In the genomic region with DNA sequence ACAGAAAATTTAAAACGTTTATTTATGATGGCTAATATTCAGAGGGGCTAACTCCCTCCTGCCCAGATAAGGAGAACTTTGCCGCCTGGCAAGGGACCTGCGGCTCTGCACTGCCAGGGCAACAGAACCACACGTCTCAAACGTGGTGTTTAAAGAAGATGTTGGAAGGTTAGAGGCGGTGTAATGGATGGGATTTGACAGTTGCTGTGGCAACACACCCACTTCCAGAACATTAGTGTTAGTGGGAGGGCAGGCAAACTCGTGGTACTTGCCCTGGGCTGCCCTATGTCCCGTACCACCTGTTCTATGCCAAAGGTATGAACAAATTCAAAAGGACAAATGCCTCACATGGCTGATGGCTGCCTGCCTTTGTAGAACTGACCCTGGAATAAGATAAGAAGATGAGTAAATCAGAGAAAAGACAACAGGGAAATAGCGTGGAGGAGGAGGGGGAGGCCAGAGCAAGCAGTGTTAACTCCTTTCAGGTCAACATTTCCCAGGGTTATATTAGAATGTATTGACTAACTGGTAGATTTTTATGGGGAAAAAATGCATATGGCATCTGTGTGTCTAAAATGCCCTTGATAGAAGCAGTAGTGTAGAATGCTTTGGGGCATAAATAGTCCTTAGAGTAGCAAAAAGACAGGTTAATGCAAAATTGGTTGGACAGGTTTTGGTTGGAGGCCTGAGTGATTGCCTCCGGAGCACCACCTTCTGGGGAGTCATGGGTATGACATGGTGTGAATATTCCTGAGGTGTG, we compare ENCODE assay signal across 8 cellular contexts.
DNase-seq lines count a peak whose midpoint lies in the region; TF ChIP-seq lines count a peak whose summit lies in the region.

No MANE protein-coding gene starts in this region.

- no peaks in the 10 kb centered on the region for H3K4me1 Mint-ChIP-seq in T-helper 2 cell treated with Interferon-gamma antibody and Interleukin-4, amounts not matched to agents 5 μg/mL and 100 μg/mL, for 36 hours (ENCODE audit: low read depth)

- H3K4me3 Mint-ChIP-seq in T-helper 2 cell treated with Interferon-gamma antibody and Interleukin-4, amounts not matched to agents 5 μg/mL and 100 μg/mL, for 36 hours = no peak overlapping the region

- peak; percentile 63 for DNase-seq in GM12865 (ENCODE audit: low read depth)
- DNase-seq in HFF-Myc (ENCODE audit: extremely low read depth, low read depth) = peak; percentile 35
- peak; percentile 7 for DNase-seq in MV-4-11 (lab: John Stamatoyannopoulos, UW)
- DNase-seq in T-helper 2 cell treated with Interferon-gamma antibody and Interleukin-4, amounts not matched to agents 5 μg/mL and 100 μg/mL, for 36 hours (ENCODE audit: low spot score) = peak; percentile 41
- DNase-seq in astrocyte of the hippocampus (ENCODE audit: low read depth, low spot score) = peak; percentile 75
- DNase-seq in iPS DF 4.7 (ENCODE audit: extremely low read depth, low spot score) = peak; percentile 28
- DNase-seq in stimulated activated CD4-positive, alpha-beta T cell treated with anti-CD3 and anti-CD28 coated beads, Interleukin-15, amount 100 ng/mL, for 24 hours = peak; percentile 63
- no peak for DNase-seq in NK-92 (lab: John Stamatoyannopoulos, UW; ENCODE audit: unreplicated experiment)

- H3K9me3 Mint-ChIP-seq in T-helper 2 cell treated with Interferon-gamma antibody and Interleukin-4, amounts not matched to agents 5 μg/mL and 100 μg/mL, for 36 hours = no peaks in the 10 kb centered on the region

- H3K27me3 Mint-ChIP-seq in T-helper 2 cell treated with Interferon-gamma antibody and Interleukin-4, amounts not matched to agents 5 μg/mL and 100 μg/mL, for 36 hours (ENCODE audit: low read depth) = peaks cover 5% of the 10 kb centered on the region

- no peaks in the 10 kb centered on the region for H3K36me3 Mint-ChIP-seq in T-helper 2 cell treated with Interferon-gamma antibody and Interleukin-4, amounts not matched to agents 5 μg/mL and 100 μg/mL, for 36 hours (ENCODE audit: low read depth)

- no peak overlapping the region for H3K27ac Mint-ChIP-seq in T-helper 2 cell treated with Interferon-gamma antibody and Interleukin-4, amounts not matched to agents 5 μg/mL and 100 μg/mL, for 36 hours

- TF ChIP-seq CTCF in GM12865 (IDR thresholded peaks at IDR 0.05; ENCODE audit: insufficient read depth, low read depth, low read length, missing control alignments) (peak; percentile 82), HFF-Myc (IDR thresholded peaks at IDR 0.05; ENCODE audit: low read depth, low read length, missing control alignments) (peak; percentile 85)

- H3K4me3 ChIP-seq in GM12865 (ENCODE audit: low read depth, low read length) (no peak overlapping the region), HFF-Myc (replicated peaks; ENCODE audit: low read depth, low read length) (no peak overlapping the region)
